In the genomic region with DNA sequence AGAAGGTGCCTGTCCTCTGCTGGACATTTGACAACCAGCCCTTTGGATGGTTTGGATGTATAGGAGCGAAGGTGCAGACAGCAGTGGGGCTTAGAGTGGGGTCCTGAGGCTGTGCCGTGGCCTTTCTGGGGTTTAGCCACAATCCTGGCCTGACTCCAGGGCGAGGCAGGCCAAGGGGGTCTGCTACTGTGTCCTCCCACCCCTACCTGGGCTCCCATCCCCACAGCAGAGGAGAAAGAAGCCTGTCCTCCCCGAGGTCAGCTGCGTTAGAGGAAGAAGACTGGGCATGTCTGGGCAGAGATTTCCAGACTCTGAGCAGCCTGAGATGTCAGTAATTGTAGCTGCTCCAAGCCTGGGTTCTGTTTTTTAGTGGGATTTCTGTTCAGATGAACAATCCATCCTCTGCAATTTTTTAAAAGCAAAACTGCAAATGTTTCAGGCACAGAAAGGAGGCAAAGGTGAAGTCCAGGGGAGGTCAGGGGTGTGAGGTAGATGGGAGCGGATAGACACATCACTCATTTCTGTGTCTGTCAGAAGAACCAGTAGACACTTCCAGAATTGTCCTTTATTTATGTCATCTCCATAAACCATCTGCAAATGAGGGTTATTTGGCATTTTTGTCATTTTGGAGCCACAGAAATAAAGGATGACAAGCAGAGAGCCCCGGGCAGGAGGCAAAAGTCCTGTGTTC, we compare ENCODE assay signal across 1 cellular context.
A peak's percentile ranks its signal among the peaks of the same experiment; 100 is the strongest.
TF ChIP-seq lines count a peak whose summit lies in the region.

No MANE protein-coding gene starts in this region.

TF ChIP-seq in HepG2, 621 proteins besides CTCF, POLR2A, EP300 and RAD21 (continued from another document and continues in another):
- TF ChIP-seq, protein P1, sequence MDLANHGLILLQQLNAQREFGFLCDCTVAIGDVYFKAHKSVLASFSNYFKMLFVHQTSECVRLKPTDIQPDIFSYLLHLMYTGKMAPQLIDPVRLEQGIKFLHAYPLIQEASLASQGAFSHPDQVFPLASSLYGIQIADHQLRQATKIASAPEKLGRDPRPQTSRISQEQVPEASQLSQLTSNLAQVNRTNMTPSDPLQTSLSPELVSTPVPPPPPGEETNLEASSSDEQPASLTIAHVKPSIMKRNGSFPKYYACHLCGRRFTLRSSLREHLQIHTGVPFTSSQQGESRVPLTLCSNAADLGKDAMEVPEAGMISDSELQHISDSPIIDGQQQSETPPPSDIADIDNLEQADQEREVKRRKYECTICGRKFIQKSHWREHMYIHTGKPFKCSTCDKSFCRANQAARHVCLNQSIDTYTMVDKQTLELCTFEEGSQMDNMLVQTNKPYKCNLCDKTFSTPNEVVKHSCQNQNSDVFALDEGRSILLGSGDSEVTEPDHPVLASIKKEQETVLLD (CRISPR knock-in tag; IDR thresholded peaks at IDR 0.05; ENCODE audit: low read depth): no peak
- TF ChIP-seq SMC3 (IDR thresholded peaks at IDR 0.05; ENCODE audit: low read length): no peak
- TF ChIP-seq, protein P2, sequence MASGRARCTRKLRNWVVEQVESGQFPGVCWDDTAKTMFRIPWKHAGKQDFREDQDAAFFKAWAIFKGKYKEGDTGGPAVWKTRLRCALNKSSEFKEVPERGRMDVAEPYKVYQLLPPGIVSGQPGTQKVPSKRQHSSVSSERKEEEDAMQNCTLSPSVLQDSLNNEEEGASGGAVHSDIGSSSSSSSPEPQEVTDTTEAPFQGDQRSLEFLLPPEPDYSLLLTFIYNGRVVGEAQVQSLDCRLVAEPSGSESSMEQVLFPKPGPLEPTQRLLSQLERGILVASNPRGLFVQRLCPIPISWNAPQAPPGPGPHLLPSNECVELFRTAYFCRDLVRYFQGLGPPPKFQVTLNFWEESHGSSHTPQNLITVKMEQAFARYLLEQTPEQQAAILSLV (CRISPR knock-in tag; IDR thresholded peaks at IDR 0.05; ENCODE audit: borderline replicate concordance): peak; percentile 35; the same call in 1 of the 2 replicates
- no peak for TF ChIP-seq GATAD2A (CRISPR knock-in tag; IDR thresholded peaks at IDR 0.05)
- TF ChIP-seq SP4 (CRISPR knock-in tag; IDR thresholded peaks at IDR 0.05): no peak
- no peak for TF ChIP-seq BHLHE40 (IDR thresholded peaks at IDR 0.05; ENCODE audit: low read length)
- no peak for TF ChIP-seq ZNF607 (CRISPR knock-in tag; IDR thresholded peaks at IDR 0.05; ENCODE audit: borderline replicate concordance)
- TF ChIP-seq REL (CRISPR knock-in tag; conservative IDR thresholded peaks at IDR 0.05): no peak
- TF ChIP-seq AGO2 (optimal IDR thresholded peaks at IDR 0.05; ENCODE audit: low read depth, low read length): peak; percentile 57
- peak; percentile 68; the same call in 1 of the 2 replicates for TF ChIP-seq POLR2G (IDR thresholded peaks at IDR 0.05; ENCODE audit: low read depth, low read length)
- no peak for TF ChIP-seq NCOA5 (CRISPR knock-in tag; IDR thresholded peaks at IDR 0.05)
- TF ChIP-seq CENPX (CRISPR knock-in tag; IDR thresholded peaks at IDR 0.05): no peak
- TF ChIP-seq, protein P3, sequence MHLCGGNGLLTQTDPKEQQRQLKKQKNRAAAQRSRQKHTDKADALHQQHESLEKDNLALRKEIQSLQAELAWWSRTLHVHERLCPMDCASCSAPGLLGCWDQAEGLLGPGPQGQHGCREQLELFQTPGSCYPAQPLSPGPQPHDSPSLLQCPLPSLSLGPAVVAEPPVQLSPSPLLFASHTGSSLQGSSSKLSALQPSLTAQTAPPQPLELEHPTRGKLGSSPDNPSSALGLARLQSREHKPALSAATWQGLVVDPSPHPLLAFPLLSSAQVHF (CRISPR knock-in tag; IDR thresholded peaks at IDR 0.05): no peak
- TF ChIP-seq KAT2B (IDR thresholded peaks at IDR 0.05; ENCODE audit: borderline replicate concordance, low read depth, low read length): no peak
- no peak for TF ChIP-seq ZNF703 (CRISPR knock-in tag; IDR thresholded peaks at IDR 0.05; ENCODE audit: borderline replicate concordance)
- TF ChIP-seq, protein P4, sequence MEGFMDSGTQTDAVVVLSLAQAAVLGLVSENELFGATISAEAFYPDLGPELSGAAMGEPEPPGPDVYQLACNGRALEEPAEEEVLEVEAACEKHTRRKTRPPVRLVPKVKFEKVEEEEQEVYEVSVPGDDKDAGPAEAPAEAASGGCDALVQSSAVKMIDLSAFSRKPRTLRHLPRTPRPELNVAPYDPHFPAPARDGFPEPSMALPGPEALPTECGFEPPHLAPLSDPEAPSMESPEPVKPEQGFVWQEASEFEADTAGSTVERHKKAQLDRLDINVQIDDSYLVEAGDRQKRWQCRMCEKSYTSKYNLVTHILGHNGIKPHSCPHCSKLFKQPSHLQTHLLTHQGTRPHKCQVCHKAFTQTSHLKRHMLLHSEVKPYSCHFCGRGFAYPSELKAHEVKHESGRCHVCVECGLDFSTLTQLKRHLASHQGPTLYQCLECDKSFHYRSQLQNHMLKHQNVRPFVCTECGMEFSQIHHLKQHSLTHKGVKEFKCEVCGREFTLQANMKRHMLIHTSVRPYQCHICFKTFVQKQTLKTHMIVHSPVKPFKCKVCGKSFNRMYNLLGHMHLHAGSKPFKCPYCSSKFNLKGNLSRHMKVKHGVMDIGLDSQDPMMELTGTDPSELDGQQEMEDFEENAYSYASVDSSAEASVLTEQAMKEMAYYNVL (CRISPR knock-in tag; IDR thresholded peaks at IDR 0.05; ENCODE audit: borderline replicate concordance): 0 out of 2 replicates have a peak, but pooled peaks have one; percentile 10
- TF ChIP-seq, protein P5, sequence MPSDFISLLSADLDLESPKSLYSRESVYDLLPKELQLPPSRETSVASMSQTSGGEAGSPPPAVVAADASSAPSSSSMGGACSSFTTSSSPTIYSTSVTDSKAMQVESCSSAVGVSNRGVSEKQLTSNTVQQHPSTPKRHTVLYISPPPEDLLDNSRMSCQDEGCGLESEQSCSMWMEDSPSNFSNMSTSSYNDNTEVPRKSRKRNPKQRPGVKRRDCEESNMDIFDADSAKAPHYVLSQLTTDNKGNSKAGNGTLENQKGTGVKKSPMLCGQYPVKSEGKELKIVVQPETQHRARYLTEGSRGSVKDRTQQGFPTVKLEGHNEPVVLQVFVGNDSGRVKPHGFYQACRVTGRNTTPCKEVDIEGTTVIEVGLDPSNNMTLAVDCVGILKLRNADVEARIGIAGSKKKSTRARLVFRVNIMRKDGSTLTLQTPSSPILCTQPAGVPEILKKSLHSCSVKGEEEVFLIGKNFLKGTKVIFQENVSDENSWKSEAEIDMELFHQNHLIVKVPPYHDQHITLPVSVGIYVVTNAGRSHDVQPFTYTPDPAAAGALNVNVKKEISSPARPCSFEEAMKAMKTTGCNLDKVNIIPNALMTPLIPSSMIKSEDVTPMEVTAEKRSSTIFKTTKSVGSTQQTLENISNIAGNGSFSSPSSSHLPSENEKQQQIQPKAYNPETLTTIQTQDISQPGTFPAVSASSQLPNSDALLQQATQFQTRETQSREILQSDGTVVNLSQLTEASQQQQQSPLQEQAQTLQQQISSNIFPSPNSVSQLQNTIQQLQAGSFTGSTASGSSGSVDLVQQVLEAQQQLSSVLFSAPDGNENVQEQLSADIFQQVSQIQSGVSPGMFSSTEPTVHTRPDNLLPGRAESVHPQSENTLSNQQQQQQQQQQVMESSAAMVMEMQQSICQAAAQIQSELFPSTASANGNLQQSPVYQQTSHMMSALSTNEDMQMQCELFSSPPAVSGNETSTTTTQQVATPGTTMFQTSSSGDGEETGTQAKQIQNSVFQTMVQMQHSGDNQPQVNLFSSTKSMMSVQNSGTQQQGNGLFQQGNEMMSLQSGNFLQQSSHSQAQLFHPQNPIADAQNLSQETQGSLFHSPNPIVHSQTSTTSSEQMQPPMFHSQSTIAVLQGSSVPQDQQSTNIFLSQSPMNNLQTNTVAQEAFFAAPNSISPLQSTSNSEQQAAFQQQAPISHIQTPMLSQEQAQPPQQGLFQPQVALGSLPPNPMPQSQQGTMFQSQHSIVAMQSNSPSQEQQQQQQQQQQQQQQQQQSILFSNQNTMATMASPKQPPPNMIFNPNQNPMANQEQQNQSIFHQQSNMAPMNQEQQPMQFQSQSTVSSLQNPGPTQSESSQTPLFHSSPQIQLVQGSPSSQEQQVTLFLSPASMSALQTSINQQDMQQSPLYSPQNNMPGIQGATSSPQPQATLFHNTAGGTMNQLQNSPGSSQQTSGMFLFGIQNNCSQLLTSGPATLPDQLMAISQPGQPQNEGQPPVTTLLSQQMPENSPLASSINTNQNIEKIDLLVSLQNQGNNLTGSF (CRISPR knock-in tag; IDR thresholded peaks at IDR 0.05): no peak
- TF ChIP-seq, protein P6, sequence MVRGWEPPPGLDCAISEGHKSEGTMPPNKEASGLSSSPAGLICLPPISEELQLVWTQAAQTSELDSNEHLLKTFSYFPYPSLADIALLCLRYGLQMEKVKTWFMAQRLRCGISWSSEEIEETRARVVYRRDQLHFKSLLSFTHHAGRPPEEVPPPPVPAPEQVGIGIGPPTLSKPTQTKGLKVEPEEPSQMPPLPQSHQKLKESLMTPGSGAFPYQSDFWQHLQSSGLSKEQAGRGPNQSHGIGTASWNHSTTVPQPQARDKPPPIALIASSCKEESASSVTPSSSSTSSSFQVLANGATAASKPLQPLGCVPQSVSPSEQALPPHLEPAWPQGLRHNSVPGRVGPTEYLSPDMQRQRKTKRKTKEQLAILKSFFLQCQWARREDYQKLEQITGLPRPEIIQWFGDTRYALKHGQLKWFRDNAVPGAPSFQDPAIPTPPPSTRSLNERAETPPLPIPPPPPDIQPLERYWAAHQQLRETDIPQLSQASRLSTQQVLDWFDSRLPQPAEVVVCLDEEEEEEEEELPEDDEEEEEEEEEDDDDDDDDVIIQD (CRISPR knock-in tag; IDR thresholded peaks at IDR 0.05; ENCODE audit: low read depth): no peak
- TF ChIP-seq ZNF382 (CRISPR knock-in tag; IDR thresholded peaks at IDR 0.05; ENCODE audit: borderline replicate concordance): no peak
- TF ChIP-seq ZNF501 (CRISPR knock-in tag; IDR thresholded peaks at IDR 0.05): no peak
- TF ChIP-seq ZMYM4 (CRISPR knock-in tag; IDR thresholded peaks at IDR 0.05): no peak
- TF ChIP-seq ZNF337 (CRISPR knock-in tag; IDR thresholded peaks at IDR 0.05; ENCODE audit: borderline replicate concordance, low read depth): no peak
- no peak for TF ChIP-seq MTF1 (CRISPR knock-in tag; IDR thresholded peaks at IDR 0.05)
- TF ChIP-seq SUZ12 (IDR thresholded peaks at IDR 0.05; ENCODE audit: low read depth, low read length): no peak
- TF ChIP-seq ZNF891 (CRISPR knock-in tag; IDR thresholded peaks at IDR 0.05): no peak
- peak; percentile 62; the same call in 1 of the 2 replicates for TF ChIP-seq BRD4 (CRISPR knock-in tag; IDR thresholded peaks at IDR 0.05)
- no peak for TF ChIP-seq ZNF558 (CRISPR knock-in tag; IDR thresholded peaks at IDR 0.05; ENCODE audit: borderline replicate concordance)
- no peak for TF ChIP-seq ZNF138 (CRISPR knock-in tag; IDR thresholded peaks at IDR 0.05; ENCODE audit: low read depth)
- TF ChIP-seq CHD2 (IDR thresholded peaks at IDR 0.05; ENCODE audit: low read depth, low read length): no peak
- TF ChIP-seq, protein P7, sequence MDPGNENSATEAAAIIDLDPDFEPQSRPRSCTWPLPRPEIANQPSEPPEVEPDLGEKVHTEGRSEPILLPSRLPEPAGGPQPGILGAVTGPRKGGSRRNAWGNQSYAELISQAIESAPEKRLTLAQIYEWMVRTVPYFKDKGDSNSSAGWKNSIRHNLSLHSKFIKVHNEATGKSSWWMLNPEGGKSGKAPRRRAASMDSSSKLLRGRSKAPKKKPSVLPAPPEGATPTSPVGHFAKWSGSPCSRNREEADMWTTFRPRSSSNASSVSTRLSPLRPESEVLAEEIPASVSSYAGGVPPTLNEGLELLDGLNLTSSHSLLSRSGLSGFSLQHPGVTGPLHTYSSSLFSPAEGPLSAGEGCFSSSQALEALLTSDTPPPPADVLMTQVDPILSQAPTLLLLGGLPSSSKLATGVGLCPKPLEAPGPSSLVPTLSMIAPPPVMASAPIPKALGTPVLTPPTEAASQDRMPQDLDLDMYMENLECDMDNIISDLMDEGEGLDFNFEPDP (CRISPR knock-in tag; conservative IDR thresholded peaks at IDR 0.05): 0 out of 2 replicates have a peak, but pooled peaks have one; percentile 53
- no peak for TF ChIP-seq LCORL (IDR thresholded peaks at IDR 0.05)
- peak; percentile 69; the same call in 1 of the 2 replicates for TF ChIP-seq LCORL (CRISPR knock-in tag; IDR thresholded peaks at IDR 0.05)
- TF ChIP-seq RELA (CRISPR knock-in tag; IDR thresholded peaks at IDR 0.05): no peak
- TF ChIP-seq SMARCE1 (IDR thresholded peaks at IDR 0.05; ENCODE audit: borderline replicate concordance): no peak
- TF ChIP-seq ARNT2 (CRISPR knock-in tag; IDR thresholded peaks at IDR 0.05; ENCODE audit: low read depth): no peak
- TF ChIP-seq PAF1 (CRISPR knock-in tag; IDR thresholded peaks at IDR 0.05): peak; percentile 84
- no peak; the same call in none of the 2 replicates for TF ChIP-seq ZNF510 (CRISPR knock-in tag; IDR thresholded peaks at IDR 0.05; ENCODE audit: low read depth)
- TF ChIP-seq KDM5B (CRISPR knock-in tag; IDR thresholded peaks at IDR 0.05; ENCODE audit: borderline replicate concordance): no peak; the same call in 1 of the 2 replicates
- TF ChIP-seq NKX3-1 (CRISPR knock-in tag; IDR thresholded peaks at IDR 0.05): 0 out of 2 replicates have a peak, but pooled peaks have one; percentile 10
- no peak for TF ChIP-seq GTF2F1 (IDR thresholded peaks at IDR 0.05; ENCODE audit: low read length)
- TF ChIP-seq REXO4 (CRISPR knock-in tag; IDR thresholded peaks at IDR 0.05; ENCODE audit: borderline replicate concordance): 0 out of 2 replicates have a peak, but pooled peaks have one; percentile 27
- TF ChIP-seq ZBTB4 (CRISPR knock-in tag; IDR thresholded peaks at IDR 0.05; ENCODE audit: borderline replicate concordance): 0 out of 2 replicates have a peak, but pooled peaks have one; percentile 55
- no peak for TF ChIP-seq ZNF780A (CRISPR knock-in tag; IDR thresholded peaks at IDR 0.05)
